In genomic region chr17:47518880-47519279, GRCh38 we compare ENCODE assay signal across 8 cellular contexts. TPM values are rescaled to one million over a fixed set of nuclear protein-coding genes. Genes with fewer than 3 reads are reported as not detected.
DNase-seq lines count a peak whose midpoint lies in the region; ATAC-seq, FAIRE-seq and TF ChIP-seq lines count a peak whose summit lies in the region.
"Not testable (repeated sequence)": the region's sequence is repeated elsewhere in the genome, so short reads cannot be mapped to it uniquely, and the experiment has no call there.

No MANE protein-coding gene starts in this region.

- TF ChIP-seq EP300 in HepG2 (IDR thresholded peaks at IDR 0.05; ENCODE audit: low read depth in 2 of 2, low read length in 2 of 2); HepG2 (CRISPR knock-in tag; IDR thresholded peaks at IDR 0.05; ENCODE audit: borderline replicate concordance): not testable (repeated sequence)

- H3K4me3 ChIP-seq in astrocyte of the spinal cord (ENCODE audit: low read depth, low read length); HepG2 (replicated peaks in 1 of 3; ENCODE audit: insufficient read depth in 1 of 3, low read depth in 2 of 3, low read length in 3 of 3): not testable (repeated sequence)

- H3K79me2 ChIP-seq in HepG2 (ENCODE audit: insufficient read depth, low read length) = not testable (repeated sequence)

- H3K4me1 ChIP-seq in foreskin keratinocyte; HepG2 (ENCODE audit: insufficient read depth, low read length): not testable (repeated sequence)

- peak; percentile 60 for ATAC-seq in activated CD8-positive, alpha-beta T cell treated with anti-CD3 and anti-CD28 coated beads for 36 hours
- peak; percentile 71 for ATAC-seq in foreskin keratinocyte
- peak; percentile 35; the same call in 1 of the 3 replicates for ATAC-seq in HepG2
- ATAC-seq in stimulated activated naive CD8-positive, alpha-beta T cell treated with anti-CD3 and anti-CD28 coated beads, Interleukin-15, Interleukin-2, amounts not matched to agents 100 U/mL and 50 U/mL, for 24 hours = peak; percentile 63

- not testable (repeated sequence) for H3K9me3 ChIP-seq in HepG2 (ENCODE audit: low read length)

- H4K20me1 ChIP-seq in HepG2 (ENCODE audit: insufficient read depth, low read length) = not testable (repeated sequence)

- not testable (repeated sequence) for H3K27ac Mint-ChIP-seq in activated CD8-positive, alpha-beta T cell treated with anti-CD3 and anti-CD28 coated beads for 36 hours

- not testable (repeated sequence) for H3K36me3 Mint-ChIP-seq in activated CD8-positive, alpha-beta T cell treated with anti-CD3 and anti-CD28 coated beads for 36 hours (ENCODE audit: low read depth)

- in situ Hi-C loops in astrocyte of the spinal cord (cut with HindIII; ENCODE audit: low sequenced_read_pairs) = not testable (repeated sequence)
- in situ Hi-C loops in HepG2 (cut with HindIII; ENCODE audit: extremely low pct_ligation_motif_present, low pct_unique_long_range_greater_than_20kb) = loop anchor here (25.0 kb wide), 1 partner anchor 93 kb away; no protein-coding TSS in a partner anchor

- H3K4me3 Mint-ChIP-seq in activated CD8-positive, alpha-beta T cell treated with anti-CD3 and anti-CD28 coated beads for 36 hours = not testable (repeated sequence)

- not testable (repeated sequence) for TF ChIP-seq POLR2A in HepG2 (IDR thresholded peaks at IDR 0.05; ENCODE audit: insufficient read depth in 1 of 2, low read depth in 2 of 2, low read length in 2 of 2)

- not testable (repeated sequence) for H3K27me3 Mint-ChIP-seq in activated CD8-positive, alpha-beta T cell treated with anti-CD3 and anti-CD28 coated beads for 36 hours

- not testable (repeated sequence) for H3K9ac ChIP-seq in HepG2 (ENCODE audit: insufficient read depth, low read depth, low read length)

- not testable (repeated sequence) for H3K36me3 ChIP-seq in HepG2 (replicated peaks in 1 of 2; ENCODE audit: control insufficient read depth in 1 of 2, insufficient read depth in 2 of 2, low read length in 2 of 2)

- not testable (repeated sequence) for H2AFZ ChIP-seq in HepG2 (ENCODE audit: low read length)

- H3K4me2 ChIP-seq in HepG2 (ENCODE audit: low read depth, low read length) = not testable (repeated sequence)

- not testable (repeated sequence) for TF ChIP-seq RAD21 in HepG2 (CRISPR knock-in tag; IDR thresholded peaks at IDR 0.05)

- CTCF ChIA-PET in activated CD8-positive, alpha-beta T cell treated with anti-CD3 and anti-CD28 coated beads for 36 hours (lab: Charles Lee); HepG2 (lab: Yijun Ruan, JAX; ENCODE audit: low intra/inter-chr PET ratio, low total read pairs): not testable (repeated sequence)

- FAIRE-seq in HepG2 (lab: Jason Lieb, UNC) = not testable (repeated sequence)

- DNase-seq in ELR (ENCODE audit: low read depth) (peak; percentile 43), NCI-H226 (peak; percentile 8), astrocyte of the spinal cord (ENCODE audit: low read depth, low spot score) (peak; percentile 1)
- not testable (repeated sequence) for DNase-seq in activated CD8-positive, alpha-beta T cell treated with anti-CD3 and anti-CD28 coated beads for 36 hours; epithelial cell of prostate (ENCODE audit: low read depth, low spot score); foreskin keratinocyte; HepG2 (ENCODE audit: low spot score); stimulated activated naive CD8-positive, alpha-beta T cell treated with anti-CD3 and anti-CD28 coated beads, Interleukin-15, Interleukin-2, amounts not matched to agents 100 U/mL and 50 U/mL, for 24 hours

- not testable (repeated sequence) for TF ChIP-seq CTCF in activated CD8-positive, alpha-beta T cell treated with anti-CD3 and anti-CD28 coated beads for 36 hours (IDR thresholded peaks at IDR 0.05); astrocyte of the spinal cord (IDR thresholded peaks at IDR 0.05; ENCODE audit: low read depth, low read length); foreskin keratinocyte (conservative IDR thresholded peaks at IDR 0.05); HepG2 (CRISPR knock-in tag; IDR thresholded peaks at IDR 0.05)

- POLR2A ChIA-PET in activated CD8-positive, alpha-beta T cell treated with anti-CD3 and anti-CD28 coated beads for 36 hours (lab: Charles Lee); HepG2 (lab: Yijun Ruan, JAX): not testable (repeated sequence)

- H3K4me1 Mint-ChIP-seq in activated CD8-positive, alpha-beta T cell treated with anti-CD3 and anti-CD28 coated beads for 36 hours (ENCODE audit: low read depth) = not testable (repeated sequence)

- H3K27me3 ChIP-seq in foreskin keratinocyte; HepG2 (ENCODE audit: control insufficient read depth in 1 of 2, insufficient read depth in 2 of 2, low read length in 2 of 2): not testable (repeated sequence)

- H3K27ac ChIP-seq in epithelial cell of prostate = peak overlapping the region; percentile 54
- not testable (repeated sequence) for H3K27ac ChIP-seq in foreskin keratinocyte; HepG2 (ENCODE audit: extremely low read length, insufficient read depth, low read length)

- not testable (repeated sequence) for H3K9me3 Mint-ChIP-seq in activated CD8-positive, alpha-beta T cell treated with anti-CD3 and anti-CD28 coated beads for 36 hours

- BruUV-seq in HepG2 (replicated peaks; lab: Mats Ljungman, UMichigan) = not testable (repeated sequence)

- intact Hi-C loops in activated CD8-positive, alpha-beta T cell treated with anti-CD3 and anti-CD28 coated beads for 36 hours (cut with micrococcal nuclease); HepG2 (cut with micrococcal nuclease; ENCODE audit: unreplicated experiment): not testable (repeated sequence)

TF ChIP-seq in HepG2, 621 proteins besides CTCF, POLR2A, EP300 and RAD21:
- TF ChIP-seq MAFK (conservative IDR thresholded peaks at IDR 0.05 in 1 of 2, IDR thresholded peaks at IDR 0.05 in 1 of 2; ENCODE audit: low read length in 2 of 2) (peak in 1 of 2 experiments; percentile 46; a peak in 3 of 4 replicates), ATF7 (IDR thresholded peaks at IDR 0.05) (0 out of 2 replicates have a peak, but pooled peaks have one; percentile 31), MAFF (IDR thresholded peaks at IDR 0.05; ENCODE audit: low read depth, low read length) (peak; percentile 63)
- TF ChIP-seq ATF7 (CRISPR knock-in tag; IDR thresholded peaks at IDR 0.05) = not testable (repeated sequence)

RNA-seq across cellular contexts. Expression of gene NPEPPS, which starts 12.0 kb away (rescaled TPM):
- total RNA-seq in activated CD8-positive, alpha-beta T cell treated with anti-CD3 and anti-CD28 coated beads for 36 hours = 100 to 1,000 TPM in 1 of 2 experiments, 10 to 100 TPM in 1; 99.0 to 108 TPM
- 55.6 and 58.1 TPM in 2 replicates for total RNA-seq in foreskin keratinocyte
- polyA plus RNA-seq in foreskin keratinocyte = 14.9 and 17.6 TPM in 2 replicates
- 53.5 and 122 TPM in 2 replicates for total RNA-seq in HepG2 (2016; rRNA removed; fragmentation: Illumina TruSeq; extraction: Trizol)
- 52.9 and 56.5 TPM in 2 replicates for total RNA-seq in HepG2 (2016; cell fraction: cytosol; rRNA removed; fragmentation: Illumina TruSeq; extraction: Trizol; ENCODE audit: low read depth)
- total RNA-seq in HepG2 (2016; cell fraction: insoluble cytoplasmic fraction; rRNA removed; fragmentation: Illumina TruSeq; extraction: Trizol) = 51.1 and 102 TPM in 2 replicates
- 31.6 and 40.1 TPM in 2 replicates for total RNA-seq in HepG2 (2016; cell fraction: membrane; rRNA removed; fragmentation: Illumina TruSeq; extraction: Trizol)
- 93.7 and 113 TPM in 2 replicates for total RNA-seq in HepG2 (2016; cell fraction: nucleus; rRNA removed; fragmentation: Illumina TruSeq; extraction: Trizol)
- 102 and 127 TPM in 2 replicates for polyA plus RNA-seq in HepG2 (2011; rRNA removed)
- 24.5 and 48.8 TPM in 2 replicates for polyA plus RNA-seq in HepG2 (2011; cell fraction: cytosol; rRNA removed)
- polyA plus RNA-seq in HepG2 (2011; cell fraction: nucleus; rRNA removed) = 228 and 260 TPM in 2 replicates
- 117 and 130 TPM in 2 replicates for polyA plus RNA-seq in HepG2 (2012)
- polyA plus RNA-seq in HepG2 (2016; cell fraction: cytosol; fragmentation: Illumina TruSeq; extraction: Trizol; ENCODE audit: low read depth) = 5.6 and 6.3 TPM in 2 replicates
- polyA plus RNA-seq in HepG2 (2016; cell fraction: insoluble cytoplasmic fraction; fragmentation: Illumina TruSeq; extraction: Trizol; ENCODE audit: low read depth) = 77.5 and 82.8 TPM in 2 replicates
- 11.5 and 15.9 TPM in 2 replicates for polyA plus RNA-seq in HepG2 (2016; cell fraction: membrane; fragmentation: Illumina TruSeq; extraction: Trizol; ENCODE audit: low read depth)
- polyA plus RNA-seq in HepG2 (2016; cell fraction: nucleus; fragmentation: Illumina TruSeq; extraction: Trizol; ENCODE audit: insufficient read depth, low read depth) = 133 and 138 TPM in 2 replicates
- polyA minus RNA-seq in HepG2 (2011; rRNA and poly(A)+ RNA removed; ENCODE audit: low replicate concordance) = 95.9 and 104 TPM in 2 replicates
- polyA minus RNA-seq in HepG2 (2011; cell fraction: cytosol; rRNA and poly(A)+ RNA removed) = 75.9 and 82.7 TPM in 2 replicates
- 198 and 217 TPM in 2 replicates for polyA minus RNA-seq in HepG2 (2011; cell fraction: nucleus; rRNA and poly(A)+ RNA removed)
